19 cellular contexts compared by ENCODE assay signal in genomic region chr22:30048711-30049110, GRCh38. TPM values are rescaled to one million over a fixed set of nuclear protein-coding genes. Genes with fewer than 3 reads are reported as not detected.
DNase-seq lines count a peak whose midpoint lies in the region; ATAC-seq and TF ChIP-seq lines count a peak whose summit lies in the region.
"Had no signal": no experiment of that assay in that cellular context is flagged by ENCODE, and none has a peak within 500 bp of the region (broad histone marks: within the 10 kb centered on the region; RNA-seq: fewer than 3 reads in every experiment).

No MANE protein-coding gene starts in this region.

- no peaks in the 10 kb centered on the region for H3K27me3 Mint-ChIP-seq in T-helper 17 cell
- H3K27me3 Mint-ChIP-seq: CD4-positive, alpha-beta T cell had no signal

- H4K20me1 ChIP-seq in DND-41 (ENCODE audit: insufficient read depth, low read length) = no peaks in the 10 kb centered on the region

- no peaks in the 10 kb centered on the region for H3K9me3 ChIP-seq in DND-41 (ENCODE audit: insufficient read depth, low read length, severe bottlenecking)
- no peaks in the 10 kb centered on the region for H3K9me3 ChIP-seq in T-helper 17 cell (ENCODE audit: control insufficient read depth, low read length, poor library complexity, severe bottlenecking)
- H3K9me3 ChIP-seq: A549, Caco-2 had no signal

- no peak overlapping the region for H3K4me2 ChIP-seq in DND-41 (ENCODE audit: insufficient read depth, low read length)
- H3K4me2 ChIP-seq: A549 had no signal

- no peaks in the 10 kb centered on the region for H3K36me3 ChIP-seq in DND-41 (ENCODE audit: insufficient read depth, low read length)

- H3K9ac ChIP-seq in DND-41 (ENCODE audit: low read depth, low read length) = no peak overlapping the region

- peaks cover 6% of the 10 kb centered on the region for H3K4me1 Mint-ChIP-seq in T-helper 17 cell

- H3K4me1 ChIP-seq in DND-41 (ENCODE audit: insufficient read depth, low read length) = peaks cover 18% of the 10 kb centered on the region

- H3K36me3 Mint-ChIP-seq in T-helper 17 cell (ENCODE audit: low read depth) = no peaks in the 10 kb centered on the region

- no peak overlapping the region for H3K4me3 ChIP-seq in DND-41 (ENCODE audit: low read depth in 1 of 2, low read length in 2 of 2)
- H3K4me3 ChIP-seq: A549 had no signal

- TF ChIP-seq CTCF in DND-41 (IDR thresholded peaks at IDR 0.05; ENCODE audit: borderline replicate concordance, extremely low read depth, low read length, poor library complexity, severe bottlenecking) = no peak

- H2AFZ ChIP-seq in DND-41 (ENCODE audit: low read depth, low read length) = peak overlapping the region; percentile 47

- no peaks in the 10 kb centered on the region for H3K79me2 ChIP-seq in DND-41 (ENCODE audit: insufficient read depth, low read length)

- no peak overlapping the region for H3K27ac ChIP-seq in DND-41 (ENCODE audit: low read length)
- H3K27ac ChIP-seq: 22Rv1, A549, C4-2B had no signal

- ATAC-seq in DND-41 (ENCODE audit: insufficient read depth, low read depth) (no peak), T-helper 17 cell (no peak), left lobe of liver (peak; percentile 50), GM21360 (IDR thresholded peaks at IDR 0.05; ENCODE audit: unreplicated experiment) (no peak)
- ATAC-seq: A549, HCT116 had no signal

- DNase-seq in DND-41 (no peak), NCI-H146 treated with DMSO at 0.1 percent for 48 hours (lab: John Stamatoyannopoulos, UW; ENCODE audit: unreplicated experiment) (peak; percentile 11), T-helper 17 cell (no peak), left lobe of liver (ENCODE audit: low spot score) (no peak), NCI-H1417 treated with DMSO at 0.1 percent for 48 hours (lab: John Stamatoyannopoulos, UW) (no peak), NCI-H524 treated with DMSO at 0.1 percent for 48 hours (lab: John Stamatoyannopoulos, UW) (no peak)
- DNase-seq: AML-193; Caco-2; CD4-positive, alpha-beta T cell; GDM1; GOT3; H7 had no signal

- H3K4me3 Mint-ChIP-seq in T-helper 17 cell = no peak overlapping the region
- H3K4me3 Mint-ChIP-seq: CD4-positive, alpha-beta T cell had no signal

- no peaks in the 10 kb centered on the region for H3K27me3 ChIP-seq in DND-41 (ENCODE audit: insufficient read depth, low read length, poor library complexity)

- peak overlapping the region; percentile 17 for H3K27ac Mint-ChIP-seq in T-helper 17 cell
- H3K27ac Mint-ChIP-seq: CD4-positive, alpha-beta T cell had no signal

RNA-seq across cellular contexts. Expression of gene HORMAD2, which starts 31.6 kb away (rescaled TPM):
- not detected for total RNA-seq in T-helper 17 cell
- total RNA-seq in left lobe of liver = 1.5 TPM
- total RNA-seq: CD4-positive, alpha-beta T cell; Daoy; H7; HT-29 had no signal
